ENCODE assay signal across 35 cellular contexts in genomic region chr6:93823489-93823888, GRCh38.
"Had no signal": no experiment of that assay in that cellular context is flagged by ENCODE, and none has a peak within 500 bp of the region (broad histone marks: within the 10 kb centered on the region; RNA-seq: fewer than 3 reads in every experiment).

No MANE protein-coding gene starts in this region.

- H3K36me3 ChIP-seq: MG63 had no signal

- H3K9me3 ChIP-seq: MG63 had no signal

- H3K27me3 ChIP-seq: MG63 had no signal

- DNase-seq: Karpas-422, Kasumi-1, MG63, MM.1S, MV-4-11, NCI-H1048, NCI-H1092, NCI-H1092 treated with DMSO at 0.1 percent for 48 hours, NCI-H1105, NCI-H1105 treated with DMSO at 0.1 percent for 48 hours, NCI-H1417, NCI-H1417 treated with DMSO at 0.1 percent for 48 hours, NCI-H1436, NCI-H1436 treated with DMSO at 0.1 percent for 48 hours, NCI-H146, NCI-H1694, NCI-H1694 treated with DMSO at 0.1 percent for 48 hours, NCI-H187, NCI-H187 treated with DMSO at 0.1 percent for 48 hours, NCI-H1930, NCI-H2029, NCI-H2029 treated with DMSO at 0.1 percent for 48 hours, NCI-H2081, NCI-H2081 treated with DMSO at 0.1 percent for 48 hours, NCI-H2107, NCI-H2171, NCI-H2171 treated with DMSO at 0.1 percent for 48 hours, NCI-H2227 treated with DMSO at 0.1 percent for 48 hours, NCI-H226, NCI-H345, NCI-H446, NCI-H446 treated with DMSO at 0.1 percent for 48 hours, NCI-H510A, NCI-H510A treated with DMSO at 0.1 percent for 48 hours, NCI-H524 had no signal

- H3K4me3 ChIP-seq: MG63 had no signal
